In the genomic region with DNA sequence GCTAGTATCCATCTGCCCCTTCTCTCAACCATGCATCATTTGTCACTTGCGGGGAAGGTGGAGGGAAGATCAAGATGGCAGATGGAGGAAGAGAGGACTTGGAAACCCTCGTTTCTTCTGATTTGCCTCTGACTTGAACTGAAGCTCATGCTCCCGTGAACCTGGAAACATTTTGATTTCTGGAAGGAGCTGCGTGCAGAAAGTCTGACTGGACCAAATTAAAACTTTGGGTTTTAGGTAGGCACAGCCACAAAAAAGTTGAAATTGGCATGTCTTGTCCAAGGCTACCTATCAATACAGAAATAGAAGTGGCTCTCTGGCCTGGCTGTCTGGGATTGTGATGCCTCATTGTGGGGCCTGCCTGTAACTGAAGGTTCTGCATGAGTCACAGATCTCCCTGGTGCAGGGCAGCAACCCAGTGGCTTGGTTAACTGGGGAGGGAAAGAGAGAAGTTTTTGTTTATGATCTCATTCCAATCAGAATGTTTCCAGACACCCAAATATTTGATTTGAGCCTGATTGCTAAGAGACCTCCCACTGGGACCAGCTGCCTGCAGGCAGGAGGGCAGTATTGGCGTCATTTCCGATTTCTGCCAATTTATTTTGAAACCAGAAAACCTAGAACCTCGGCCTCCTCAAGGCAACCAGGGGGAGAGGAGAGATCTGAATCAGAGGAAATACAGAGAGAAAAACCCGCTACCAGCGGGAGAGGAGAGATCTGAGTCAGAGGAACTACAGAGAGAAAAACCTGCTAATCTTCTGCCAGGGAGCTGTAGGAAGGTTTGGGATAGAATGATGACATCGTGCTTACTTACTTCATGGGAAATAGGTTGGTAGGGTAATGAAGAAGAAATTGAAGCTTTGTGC, we compare ENCODE assay signal across 14 cellular contexts.
A peak's percentile ranks its signal among the peaks of the same experiment; 100 is the strongest.
DNase-seq lines count a peak whose midpoint lies in the region; ATAC-seq, FAIRE-seq and TF ChIP-seq lines count a peak whose summit lies in the region.
"Had no signal": no experiment of that assay in that cellular context is flagged by ENCODE, and none has a peak within 500 bp of the region (broad histone marks: within the 10 kb centered on the region; RNA-seq: fewer than 3 reads in every experiment).

No MANE protein-coding gene starts in this region.

- WGBS in A549 (ENCODE audit: missing lambda C conversion rate), result 8% methylated on average over 10 of the region's 10 CpGs
- WGBS in aorta, 2 donors, result 73 to 77% methylated on average over 10 of the region's 10 CpGs

- peak overlapping the region; percentile 77 for H3K4me2 ChIP-seq in A549

- CTCF ChIA-PET in A549 (lab: Yijun Ruan, JAX), result interaction anchor here (1.0 to 2.2 kb wide), 2 partner anchors 43 to 266 kb away, joined by 3 to 7 read pairs; no protein-coding TSS in a partner anchor

- H3K4me3 ChIP-seq in A549 (no peak overlapping the region), fibroblast of villous mesenchyme (ENCODE audit: low read depth, low read length) (no peak overlapping the region), aorta (ENCODE audit: low read length in 2 of 2) (no peak overlapping the region)

- TF ChIP-seq RAD21 in A549 (conservative IDR thresholded peaks at IDR 0.05 in 1 of 2, IDR thresholded peaks at IDR 0.05 in 1 of 2), result peak; percentile 62 to 72

- in situ Hi-C loops in SK-MEL-5 (cut with HindIII; ENCODE audit: low pct_unique_long_range_greater_than_20kb, low sequenced_read_pairs), result no loop called here

- H3K9me3 ChIP-seq in A549 (peaks cover 20% of the 10 kb centered on the region), aorta (ENCODE audit: control insufficient read depth, low read length) (no peaks in the 10 kb centered on the region)

- TF ChIP-seq CTCF in A549 (IDR thresholded peaks at IDR 0.05) (no peak; the same call in 2 of the 3 replicates), fibroblast of villous mesenchyme (IDR thresholded peaks at IDR 0.05; ENCODE audit: insufficient read depth, low read depth, low read length) (no peak)

- intact Hi-C loops in aorta (cut with DNase I), result no loop called here

- FAIRE-seq in A549 (lab: Jason Lieb, UNC), result peak; percentile 91

- TF ChIP-seq POLR2A in A549 (IDR thresholded peaks at IDR 0.05; ENCODE audit: low read length), result no peak

- POLR2A ChIA-PET in A549 (lab: Yijun Ruan, JAX), result interaction anchor here (1.1 kb wide), 1 partner anchor 8 kb away, joined by 4 read pairs; no protein-coding TSS in a partner anchor

- DNase-seq in A549 (ENCODE audit: low read depth in 1 of 2, low spot score in 1 of 2) (peak; percentile 84 to 98), HK-2 (ENCODE audit: unreplicated experiment) (peak; percentile 12), SK-MEL-5 (ENCODE audit: low read depth, low spot score) (peak; percentile 63), fibroblast of villous mesenchyme (ENCODE audit: low read depth) (peak; percentile 57), NCI-H774 (lab: John Stamatoyannopoulos, UW) (no peak), aorta (no peak)
- no peak for DNase-seq in stimulated activated CD4-positive, alpha-beta T cell treated with anti-CD3 and anti-CD28 coated beads, Interleukin-4, amount 100 ng/mL, for 24 hours
- DNase-seq in activated CD4-positive, alpha-beta T cell treated with anti-CD3 and anti-CD28 coated beads for 4 hours, result no peak
- DNase-seq: activated CD4-positive, alpha-beta T cell treated with anti-CD3 and anti-CD28 coated beads, Interleukin-2, amount 10 ng/mL, durations not matched to agents 24 days and 14 days; left ventricle myocardium superior; NCI-H345; stimulated activated CD4-positive, alpha-beta T cell treated with anti-CD3 and anti-CD28 coated beads, Interleukin-15, amount 100 ng/mL, for 24 hours had no signal

- no peaks in the 10 kb centered on the region for H3K36me3 ChIP-seq in aorta (ENCODE audit: control insufficient read depth in 1 of 2, insufficient read depth in 2 of 2, low read length in 1 of 2)

- TF ChIP-seq EP300 in A549 (IDR thresholded peaks at IDR 0.05), result peak; percentile 97

- H3K27ac ChIP-seq in A549 (peak overlapping the region; percentile 97 to 99), aorta (ENCODE audit: low read depth in 1 of 2, low read length in 2 of 2) (no peak overlapping the region)
- H3K27ac ChIP-seq: HL-60 had no signal

- H3K27me3 ChIP-seq in aorta (ENCODE audit: control insufficient read depth in 1 of 2, insufficient read depth in 2 of 2, low read length in 1 of 2), result no peaks in the 10 kb centered on the region

- peaks cover 35% of the 10 kb centered on the region for H3K4me1 ChIP-seq in A549
- H3K4me1 ChIP-seq in aorta (ENCODE audit: control insufficient read depth in 1 of 2, insufficient read depth in 2 of 2, low read length in 2 of 2), result no peaks in the 10 kb centered on the region

- ATAC-seq in A549, result peak; percentile 97 to 98
- ATAC-seq in aorta (ENCODE audit: low FRiP score), result no peak
- ATAC-seq: activated T-helper 17 cell treated with anti-CD3 and anti-CD28 coated beads, Interleukin-2, amount 50 U/mL, for 72 hours; left ventricle myocardium superior had no signal

TF ChIP-seq in A549, 52 proteins besides CTCF, POLR2A, EP300 and RAD21 (continues in another document):
- TF ChIP-seq GATA3 (IDR thresholded peaks at IDR 0.05; ENCODE audit: borderline replicate concordance) (peak; percentile 98), MAFK (IDR thresholded peaks at IDR 0.05; ENCODE audit: partially characterized antibody) (no peak), CEBPB (IDR thresholded peaks at IDR 0.05) (peak; percentile 71 to 87; a peak in 3 of 4 replicates), RFX5 (IDR thresholded peaks at IDR 0.05) (no peak), RNF2 (IDR thresholded peaks at IDR 0.05; ENCODE audit: borderline replicate concordance, low read depth) (no peak), HOXB5 (CRISPR knock-in tag; IDR thresholded peaks at IDR 0.05) (0 out of 2 replicates have a peak, but pooled peaks have one; percentile 26), JUNB (IDR thresholded peaks at IDR 0.05) (peak; percentile 96), FOSL2 (IDR thresholded peaks at IDR 0.05) (peak; percentile 78), FOSL2 (CRISPR knock-in tag; IDR thresholded peaks at IDR 0.05) (peak; percentile 88), JUN (IDR thresholded peaks at IDR 0.05) (peak; percentile 93 to 96), EHF (CRISPR knock-in tag; IDR thresholded peaks at IDR 0.05) (0 out of 2 replicates have a peak, but pooled peaks have one; percentile 71), ZNF302 (CRISPR knock-in tag; IDR thresholded peaks at IDR 0.05) (0 out of 2 replicates have a peak, but pooled peaks have one; percentile 61), ZFP36 (IDR thresholded peaks at IDR 0.05; ENCODE audit: borderline replicate concordance, partially characterized antibody) (no peak)
- TF ChIP-seq, protein P1, sequence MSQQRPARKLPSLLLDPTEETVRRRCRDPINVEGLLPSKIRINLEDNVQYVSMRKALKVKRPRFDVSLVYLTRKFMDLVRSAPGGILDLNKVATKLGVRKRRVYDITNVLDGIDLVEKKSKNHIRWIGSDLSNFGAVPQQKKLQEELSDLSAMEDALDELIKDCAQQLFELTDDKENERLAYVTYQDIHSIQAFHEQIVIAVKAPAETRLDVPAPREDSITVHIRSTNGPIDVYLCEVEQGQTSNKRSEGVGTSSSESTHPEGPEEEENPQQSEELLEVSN (IDR thresholded peaks at IDR 0.05; ENCODE audit: borderline replicate concordance, low read depth), result peak; percentile 63; the same call in 1 of the 2 replicates
- TF ChIP-seq, protein P2, sequence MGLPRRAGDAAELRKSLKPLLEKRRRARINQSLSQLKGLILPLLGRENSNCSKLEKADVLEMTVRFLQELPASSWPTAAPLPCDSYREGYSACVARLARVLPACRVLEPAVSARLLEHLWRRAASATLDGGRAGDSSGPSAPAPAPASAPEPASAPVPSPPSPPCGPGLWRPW (IDR thresholded peaks at IDR 0.05), result peak; percentile 81
- TF ChIP-seq, protein P3, sequence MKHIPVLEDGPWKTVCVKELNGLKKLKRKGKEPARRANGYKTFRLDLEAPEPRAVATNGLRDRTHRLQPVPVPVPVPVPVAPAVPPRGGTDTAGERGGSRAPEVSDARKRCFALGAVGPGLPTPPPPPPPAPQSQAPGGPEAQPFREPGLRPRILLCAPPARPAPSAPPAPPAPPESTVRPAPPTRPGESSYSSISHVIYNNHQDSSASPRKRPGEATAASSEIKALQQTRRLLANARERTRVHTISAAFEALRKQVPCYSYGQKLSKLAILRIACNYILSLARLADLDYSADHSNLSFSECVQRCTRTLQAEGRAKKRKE (CRISPR knock-in tag; IDR thresholded peaks at IDR 0.05; ENCODE audit: low read depth), result no peak
- TF ChIP-seq, protein P4, sequence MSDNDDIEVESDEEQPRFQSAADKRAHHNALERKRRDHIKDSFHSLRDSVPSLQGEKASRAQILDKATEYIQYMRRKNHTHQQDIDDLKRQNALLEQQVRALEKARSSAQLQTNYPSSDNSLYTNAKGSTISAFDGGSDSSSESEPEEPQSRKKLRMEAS (IDR thresholded peaks at IDR 0.05), result peak; percentile 57
- TF ChIP-seq, protein P5, sequence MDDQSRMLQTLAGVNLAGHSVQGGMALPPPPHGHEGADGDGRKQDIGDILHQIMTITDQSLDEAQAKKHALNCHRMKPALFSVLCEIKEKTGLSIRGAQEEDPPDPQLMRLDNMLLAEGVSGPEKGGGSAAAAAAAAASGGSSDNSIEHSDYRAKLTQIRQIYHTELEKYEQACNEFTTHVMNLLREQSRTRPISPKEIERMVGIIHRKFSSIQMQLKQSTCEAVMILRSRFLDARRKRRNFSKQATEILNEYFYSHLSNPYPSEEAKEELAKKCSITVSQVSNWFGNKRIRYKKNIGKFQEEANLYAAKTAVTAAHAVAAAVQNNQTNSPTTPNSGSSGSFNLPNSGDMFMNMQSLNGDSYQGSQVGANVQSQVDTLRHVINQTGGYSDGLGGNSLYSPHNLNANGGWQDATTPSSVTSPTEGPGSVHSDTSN (IDR thresholded peaks at IDR 0.05), result peak; percentile 78
- TF ChIP-seq, protein P6, sequence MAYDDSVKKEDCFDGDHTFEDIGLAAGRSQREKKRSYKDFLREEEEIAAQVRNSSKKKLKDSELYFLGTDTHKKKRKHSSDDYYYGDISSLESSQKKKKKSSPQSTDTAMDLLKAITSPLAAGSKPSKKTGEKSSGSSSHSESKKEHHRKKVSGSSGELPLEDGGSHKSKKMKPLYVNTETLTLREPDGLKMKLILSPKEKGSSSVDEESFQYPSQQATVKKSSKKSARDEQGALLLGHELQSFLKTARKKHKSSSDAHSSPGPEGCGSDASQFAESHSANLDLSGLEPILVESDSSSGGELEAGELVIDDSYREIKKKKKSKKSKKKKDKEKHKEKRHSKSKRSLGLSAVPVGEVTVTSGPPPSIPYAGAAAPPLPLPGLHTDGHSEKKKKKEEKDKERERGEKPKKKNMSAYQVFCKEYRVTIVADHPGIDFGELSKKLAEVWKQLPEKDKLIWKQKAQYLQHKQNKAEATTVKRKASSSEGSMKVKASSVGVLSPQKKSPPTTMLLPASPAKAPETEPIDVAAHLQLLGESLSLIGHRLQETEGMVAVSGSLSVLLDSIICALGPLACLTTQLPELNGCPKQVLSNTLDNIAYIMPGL (CRISPR knock-in tag; IDR thresholded peaks at IDR 0.05; ENCODE audit: borderline replicate concordance), result no peak

Comparison
In these comparisons a context has a peak if more than half of its experiments do, and no peak if none do; other contexts are left out.
1. DNase-seq: peak in A549 (2 of 2), HK-2 (single experiment), SK-MEL-5 (single experiment) and fibroblast of villous mesenchyme (single experiment); none in NCI-H774 (single experiment), stimulated activated CD4-positive, alpha-beta T cell treated with anti-CD3 and anti-CD28 coated beads, Interleukin-4, amount 100 ng/mL, for 24 hours (single experiment), activated CD4-positive, alpha-beta T cell treated with anti-CD3 and anti-CD28 coated beads for 4 hours (0 of 2) and aorta (0 of 2).
2. H3K27ac ChIP-seq: peak in A549 (2 of 2); none in aorta (0 of 2).